In genomic region chr14:65686761-65687160, GRCh38 we compare ENCODE assay signal across 2 cellular contexts.
TF ChIP-seq lines count a peak whose summit lies in the region.

No MANE protein-coding gene starts in this region.

TF ChIP-seq in WTC11, 78 proteins besides CTCF, POLR2A, EP300 and RAD21:
- TF ChIP-seq ZNF416 (CRISPR knock-in tag; IDR thresholded peaks at IDR 0.05) (no peak), USF2 (CRISPR knock-in tag; IDR thresholded peaks at IDR 0.05) (no peak), ARID4B (CRISPR knock-in tag; IDR thresholded peaks at IDR 0.05; ENCODE audit: borderline replicate concordance) (no peak), MYBL2 (CRISPR knock-in tag; IDR thresholded peaks at IDR 0.05) (no peak), ZNF263 (CRISPR knock-in tag; IDR thresholded peaks at IDR 0.05; ENCODE audit: low read depth) (no peak), PREB (CRISPR knock-in tag; IDR thresholded peaks at IDR 0.05; ENCODE audit: borderline replicate concordance) (no peak), PRRX2 (CRISPR knock-in tag; IDR thresholded peaks at IDR 0.05) (no peak)
TF ChIP-seq in WTC11: peak in this region for 0.

TF ChIP-seq in SK-N-SH, 30 proteins besides CTCF, POLR2A, EP300 and RAD21:
- TF ChIP-seq EZH2phosphoT487 (IDR thresholded peaks at IDR 0.05; ENCODE audit: borderline replicate concordance, low read depth) (no peak), RFX5 (IDR thresholded peaks at IDR 0.05; ENCODE audit: low read length) (no peak), FOSL2 (IDR thresholded peaks at IDR 0.05; ENCODE audit: borderline replicate concordance, low read depth) (no peak), GABPA (IDR thresholded peaks at IDR 0.05; ENCODE audit: low read depth) (no peak), SIN3A (IDR thresholded peaks at IDR 0.05; ENCODE audit: borderline replicate concordance, low read depth, low read length) (no peak), POLR2AphosphoS5 (IDR thresholded peaks at IDR 0.05; ENCODE audit: low read depth, low read length) (no peak), ZBTB33 (IDR thresholded peaks at IDR 0.05; ENCODE audit: borderline replicate concordance, low read depth) (no peak), TAF1 (IDR thresholded peaks at IDR 0.05; ENCODE audit: borderline replicate concordance, low read depth, low read length) (no peak), JUND (IDR thresholded peaks at IDR 0.05) (no peak), IRF3 (IDR thresholded peaks at IDR 0.05; ENCODE audit: low read depth, low read length) (no peak), RXRA (IDR thresholded peaks at IDR 0.05; ENCODE audit: borderline replicate concordance, low read depth) (no peak), USF1 (IDR thresholded peaks at IDR 0.05; ENCODE audit: borderline replicate concordance, low read depth) (no peak), YY1 (IDR thresholded peaks at IDR 0.05; ENCODE audit: low read depth) (no peak), NFIC (IDR thresholded peaks at IDR 0.05; ENCODE audit: borderline replicate concordance) (no peak)
